Comparison of ENCODE assay signal across 17 cellular contexts in genomic region chr6:18985958-18986357, GRCh38.
DNase-seq lines count a peak whose midpoint lies in the region; ATAC-seq and TF ChIP-seq lines count a peak whose summit lies in the region.
"Had no signal": no experiment of that assay in that cellular context is flagged by ENCODE, and none has a peak within 500 bp of the region (broad histone marks: within the 10 kb centered on the region; RNA-seq: fewer than 3 reads in every experiment).

No MANE protein-coding gene starts in this region.

- no peaks in the 10 kb centered on the region for H3K9me3 Mint-ChIP-seq in type B pancreatic cell
- H3K9me3 Mint-ChIP-seq: H9 had no signal

- H3K4me3 ChIP-seq in MM.1S (ENCODE audit: low read length) (no peak overlapping the region), ovary (no peak overlapping the region), PC-9 (no peak overlapping the region)
- H3K4me3 ChIP-seq: BLaER1, GM23248 had no signal

- no peaks in the 10 kb centered on the region for H3K9me3 ChIP-seq in MM.1S (replicated peaks; ENCODE audit: insufficient read depth, low read length)
- H3K9me3 ChIP-seq in ovary = no peaks in the 10 kb centered on the region
- H3K9me3 ChIP-seq in PC-9 (ENCODE audit: insufficient read depth, low read depth) = no peaks in the 10 kb centered on the region
- H3K9me3 ChIP-seq: BLaER1, Caco-2 had no signal

- no TSS peak for BruUV-seq in PC-9 (replicated peaks; lab: Mats Ljungman, UMichigan)

- H3K27me3 ChIP-seq in MM.1S (replicated peaks; ENCODE audit: insufficient read depth, low read length) (no peaks in the 10 kb centered on the region), ovary (no peaks in the 10 kb centered on the region), PC-9 (ENCODE audit: insufficient read depth, low read depth) (no peaks in the 10 kb centered on the region)
- H3K27me3 ChIP-seq: BLaER1 had no signal

- H3K36me3 Mint-ChIP-seq in type B pancreatic cell = no peaks in the 10 kb centered on the region
- H3K36me3 Mint-ChIP-seq: CD4-positive, CD25-positive, alpha-beta regulatory T cell; CD8-positive, alpha-beta T cell had no signal

- CTCF ChIA-PET in PC-9 (lab: Charles Lee) = no interaction called here

- DNase-seq in DMS 273 treated with DMSO at 0.1 percent for 48 hours (lab: John Stamatoyannopoulos, UW) (peak; percentile 74), MM.1S (peak; percentile 6), NCI-H69 (lab: John Stamatoyannopoulos, UW) (peak; percentile 91), type B pancreatic cell (ENCODE audit: extremely low spot score, unreplicated experiment) (no peak), ovary (no peak), PC-9 (no peak)
- DNase-seq: Caco-2; CD4-positive, CD25-positive, alpha-beta regulatory T cell; CD8-positive, alpha-beta T cell; DMS53; DND-41; GM23248; H9 had no signal

- H4K20me1 ChIP-seq in MM.1S (ENCODE audit: insufficient read depth, low read length) = no peaks in the 10 kb centered on the region
- no peaks in the 10 kb centered on the region for H4K20me1 ChIP-seq in PC-9 (ENCODE audit: insufficient read depth)
- H4K20me1 ChIP-seq: BLaER1 had no signal

- no peak for ATAC-seq in HG03432 (IDR thresholded peaks at IDR 0.05; ENCODE audit: unreplicated experiment)
- ATAC-seq: CD8-positive, alpha-beta T cell; HCT116 had no signal

- no peak overlapping the region for H3K4me3 Mint-ChIP-seq in type B pancreatic cell
- H3K4me3 Mint-ChIP-seq: CD4-positive, CD25-positive, alpha-beta regulatory T cell; CD8-positive, alpha-beta T cell; H9 had no signal

- no peak for TF ChIP-seq EP300 in ovary (IDR thresholded peaks at IDR 0.05)

- no peak for TF ChIP-seq POLR2A in ovary (IDR thresholded peaks at IDR 0.05)

- H3K27me3 Mint-ChIP-seq in type B pancreatic cell = peaks cover 5% of the 10 kb centered on the region

- TF ChIP-seq CTCF in MM.1S (IDR thresholded peaks at IDR 0.05; ENCODE audit: low read length) (no peak), type B pancreatic cell (conservative IDR thresholded peaks at IDR 0.05) (no peak), ovary (IDR thresholded peaks at IDR 0.05) (no peak), PC-9 (conservative IDR thresholded peaks at IDR 0.05) (no peak)

- WGBS in ovary, 3 donors = 84 to 89% (median 84%) methylated on average over 2 of the region's 2 CpGs

- peak overlapping the region; percentile 10; the same call in 1 of the 2 replicates for H3K9ac ChIP-seq in MM.1S (ENCODE audit: low read length)
- H3K9ac ChIP-seq: BLaER1, GM23248 had no signal

- H3K27ac Mint-ChIP-seq in type B pancreatic cell = peak overlapping the region; percentile 69
- H3K27ac Mint-ChIP-seq: CD4-positive, CD25-positive, alpha-beta regulatory T cell; CD8-positive, alpha-beta T cell; H9 had no signal

- H3F3A ChIP-seq in MM.1S (ENCODE audit: insufficient read depth, low read length) (peaks cover 9% of the 10 kb centered on the region), PC-9 (ENCODE audit: insufficient read depth, low read depth) (no peaks in the 10 kb centered on the region)

- POLR2A ChIA-PET in PC-9 (lab: Charles Lee; ENCODE audit: unreplicated experiment) = no interaction called here

- H2AFZ ChIP-seq in MM.1S (ENCODE audit: low read length) (no peak overlapping the region), PC-9 (no peak overlapping the region)
- H2AFZ ChIP-seq: GM23248 had no signal

- intact Hi-C loops in ovary (cut with DNase I) = no loop called here
- intact Hi-C loops in PC-9 (cut with micrococcal nuclease; ENCODE audit: unreplicated experiment) = no loop called here

- peak overlapping the region; percentile 78 for H3K27ac ChIP-seq in MM.1S (ENCODE audit: low read length)
- H3K27ac ChIP-seq in ovary = no peak overlapping the region
- no peak overlapping the region for H3K27ac ChIP-seq in PC-9
- H3K27ac ChIP-seq: BLaER1, C4-2B, GM23248 had no signal

- peaks cover 17% of the 10 kb centered on the region for H3K4me1 ChIP-seq in MM.1S (ENCODE audit: low read length)
- H3K4me1 ChIP-seq in ovary (ENCODE audit: insufficient read depth) = no peaks in the 10 kb centered on the region
- H3K4me1 ChIP-seq in PC-9 (replicated peaks; ENCODE audit: insufficient read depth) = no peaks in the 10 kb centered on the region
- H3K4me1 ChIP-seq: Caco-2 had no signal

- H3K9me2 ChIP-seq in MM.1S (replicated peaks; ENCODE audit: insufficient read depth, low read length) = no peaks in the 10 kb centered on the region
- no peaks in the 10 kb centered on the region for H3K9me2 ChIP-seq in PC-9 (ENCODE audit: insufficient read depth)

- H3K4me1 Mint-ChIP-seq in type B pancreatic cell (ENCODE audit: unreplicated experiment) = peaks cover 40% of the 10 kb centered on the region
- H3K4me1 Mint-ChIP-seq: CD4-positive, CD25-positive, alpha-beta regulatory T cell had no signal

- H3K36me3 ChIP-seq in MM.1S (replicated peaks; ENCODE audit: insufficient read depth, low read length) (no peaks in the 10 kb centered on the region), ovary (no peaks in the 10 kb centered on the region), PC-9 (ENCODE audit: low read depth) (no peaks in the 10 kb centered on the region)
- H3K36me3 ChIP-seq: BLaER1 had no signal

- H3K79me2 ChIP-seq in MM.1S (ENCODE audit: low read length) (no peaks in the 10 kb centered on the region), PC-9 (ENCODE audit: low read depth) (no peaks in the 10 kb centered on the region)

- H3K4me2 ChIP-seq in MM.1S (ENCODE audit: low read depth, low read length) = peak overlapping the region; percentile 24
- H3K4me2 ChIP-seq in PC-9 = no peak overlapping the region
- H3K4me2 ChIP-seq: BLaER1 had no signal

Comparison
In these comparisons a context has a peak if more than half of its experiments do, and no peak if none do; other contexts are left out.
1. DNase-seq: peak in DMS 273 treated with DMSO at 0.1 percent for 48 hours (single experiment), MM.1S (single experiment) and NCI-H69 (single experiment); none in type B pancreatic cell (single experiment), ovary (0 of 5) and PC-9 (0 of 2).